ENCODE assay signal across 11 cellular contexts in the genomic region with DNA sequence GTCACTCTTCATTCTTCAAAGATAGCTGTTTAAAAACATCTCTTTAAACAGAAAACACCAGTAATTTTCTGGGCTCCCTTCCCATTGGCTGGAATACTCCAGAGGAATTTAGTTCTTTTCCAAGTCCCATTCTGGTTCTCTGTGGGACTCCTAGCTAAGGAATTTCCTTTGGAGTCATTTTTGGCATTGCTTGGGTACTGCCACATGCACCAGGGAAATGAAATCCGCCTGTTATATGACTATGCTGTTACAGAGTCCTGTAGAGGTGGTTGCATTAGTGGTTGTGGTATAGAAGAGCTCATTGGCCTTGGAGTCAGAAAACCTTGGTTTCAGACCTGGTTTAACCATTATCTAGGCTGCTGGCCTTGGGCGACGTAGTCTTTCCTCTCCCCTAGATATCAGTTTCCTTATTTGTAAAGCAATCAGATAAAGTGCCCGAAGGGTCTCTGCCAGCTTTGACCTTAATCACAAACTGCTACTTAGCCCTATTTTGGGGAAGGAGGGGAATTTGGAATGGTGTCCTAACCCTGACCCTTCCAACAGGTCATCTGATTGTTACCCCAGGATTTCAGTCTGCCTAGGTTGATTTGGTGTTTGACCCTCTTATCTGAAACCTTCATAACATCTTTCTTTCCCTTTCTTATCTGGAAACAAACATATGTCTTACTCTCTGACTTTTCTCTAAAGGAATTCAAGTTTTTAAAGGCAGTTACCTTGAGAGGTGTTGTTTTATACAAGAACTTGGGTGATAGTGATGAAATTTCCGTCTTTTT. TPM values are rescaled to one million over a fixed set of nuclear protein-coding genes. Genes with fewer than 3 reads are reported as not detected.
DNase-seq lines count a peak whose midpoint lies in the region; ATAC-seq and TF ChIP-seq lines count a peak whose summit lies in the region.
"Had no signal": no experiment of that assay in that cellular context is flagged by ENCODE, and none has a peak within 500 bp of the region (broad histone marks: within the 10 kb centered on the region; RNA-seq: fewer than 3 reads in every experiment).

No MANE protein-coding gene starts in this region.

- H3K36me3 ChIP-seq in breast epithelium = no peaks in the 10 kb centered on the region

- CTCF ChIA-PET in MCF 10A (lab: Yijun Ruan, JAX) = interaction anchor here (0.6 to 3.6 kb wide), 11 partner anchors 9 to 468 kb away, joined by 3 to 35 read pairs (median 4); a partner anchor contains a TSS

- no TSS peak for BruUV-seq in MCF 10A (replicated peaks; lab: Mats Ljungman, UMichigan)

- no peak for TF ChIP-seq CTCF in breast epithelium (IDR thresholded peaks at IDR 0.05)
- no peak for TF ChIP-seq CTCF in MCF 10A (IDR thresholded peaks at IDR 0.05; ENCODE audit: unreplicated experiment)
- no peak for TF ChIP-seq CTCF in glutamatergic neuron (IDR thresholded peaks at IDR 0.05; ENCODE audit: partially characterized antibody, unreplicated experiment)

- ATAC-seq in right cardiac atrium (peak; percentile 60 to 63), left lobe of liver (no peak)

- H3K27me3 Mint-ChIP-seq in MCF 10A (ENCODE audit: insufficient read depth, unreplicated experiment) (no peaks in the 10 kb centered on the region), immature natural killer cell (ENCODE audit: low read depth in 3 of 3) (peaks cover 0 to 9% (median 1%) of the 10 kb centered on the region in 3 donors), glutamatergic neuron (ENCODE audit: unreplicated experiment) (peaks cover 2% of the 10 kb centered on the region)

- POLR2A ChIA-PET in MCF 10A (lab: Yijun Ruan, JAX) = interaction anchor here (1.2 to 1.5 kb wide), 3 partner anchors 16 to 28 kb away, joined by 3 to 5 read pairs (median 5); no protein-coding TSS in a partner anchor

- H3K4me3 Mint-ChIP-seq in MCF 10A (ENCODE audit: unreplicated experiment) (no peak overlapping the region), immature natural killer cell (no peak overlapping the region), glutamatergic neuron (ENCODE audit: unreplicated experiment) (no peak overlapping the region)

- H3K36me3 Mint-ChIP-seq in MCF 10A (ENCODE audit: insufficient read depth, unreplicated experiment) (peaks cover 4% of the 10 kb centered on the region), immature natural killer cell (no peaks in the 10 kb centered on the region), glutamatergic neuron (ENCODE audit: unreplicated experiment) (peaks cover 14% of the 10 kb centered on the region)

- intact Hi-C loops in breast epithelium (cut with DNase I; ENCODE audit: low total_unique reads) = loop anchor here (10.0 kb wide), 1 partner anchor 1294 kb away; no protein-coding TSS in a partner anchor
- intact Hi-C loops in MCF 10A (cut with micrococcal nuclease) = no loop called here
- intact Hi-C loops in right cardiac atrium (cut with DNase I) = no loop called here

- WGBS in right cardiac atrium = 46% methylated on average over 5 of the region's 5 CpGs

- DNase-seq in breast epithelium (ENCODE audit: low spot score in 2 of 2) (peak in 1 of 2 donors; percentile 41), MCF 10A (ENCODE audit: unreplicated experiment) (no peak), M059J (ENCODE audit: low read depth) (peak; percentile 23), right cardiac atrium (no peak), immature natural killer cell (no peak), left lobe of liver (ENCODE audit: low spot score) (no peak), glutamatergic neuron (no peak)
- DNase-seq in activated CD4-positive, alpha-beta T cell treated with anti-CD3 and anti-CD28 coated beads for 1 hour = no peak
- DNase-seq: dorsolateral prefrontal cortex, NCI-H2081 had no signal

- H3K9me3 Mint-ChIP-seq in MCF 10A (ENCODE audit: unreplicated experiment) = peaks cover 8% of the 10 kb centered on the region
- no peaks in the 10 kb centered on the region for H3K9me3 Mint-ChIP-seq in immature natural killer cell
- peaks cover 11% of the 10 kb centered on the region for H3K9me3 Mint-ChIP-seq in glutamatergic neuron (ENCODE audit: unreplicated experiment)

- TF ChIP-seq POLR2A in breast epithelium (IDR thresholded peaks at IDR 0.05) = no peak

- H3K27ac ChIP-seq in breast epithelium (peak overlapping the region; percentile 40 to 68), right cardiac atrium (ENCODE audit: low read length) (no peak overlapping the region)
- H3K27ac ChIP-seq: 22Rv1 had no signal

- H3K4me1 Mint-ChIP-seq in MCF 10A (ENCODE audit: insufficient read depth, unreplicated experiment) (peaks cover 35% of the 10 kb centered on the region), immature natural killer cell (no peaks in the 10 kb centered on the region), glutamatergic neuron (ENCODE audit: low read depth, unreplicated experiment) (no peaks in the 10 kb centered on the region)

- H3K27me3 ChIP-seq in breast epithelium = no peaks in the 10 kb centered on the region
- H3K27me3 ChIP-seq in right cardiac atrium (ENCODE audit: control insufficient read depth, insufficient read depth) = no peaks in the 10 kb centered on the region
- H3K27me3 ChIP-seq: dorsolateral prefrontal cortex had no signal

- H3K27ac Mint-ChIP-seq in MCF 10A (ENCODE audit: low read depth, unreplicated experiment) = no peak overlapping the region
- no peak overlapping the region for H3K27ac Mint-ChIP-seq in immature natural killer cell
- no peak overlapping the region for H3K27ac Mint-ChIP-seq in glutamatergic neuron (ENCODE audit: unreplicated experiment)

- H3K9me3 ChIP-seq in breast epithelium = no peaks in the 10 kb centered on the region
- H3K9me3 ChIP-seq in right cardiac atrium (ENCODE audit: control insufficient read depth, low read length) = no peaks in the 10 kb centered on the region

- peaks cover 7 to 13% of the 10 kb centered on the region in 2 donors for H3K4me1 ChIP-seq in breast epithelium
- peaks cover 7% of the 10 kb centered on the region for H3K4me1 ChIP-seq in right cardiac atrium (ENCODE audit: control insufficient read depth, insufficient read depth, low read length)

- H3K4me3 ChIP-seq in breast epithelium = no peak overlapping the region
- no peak overlapping the region for H3K4me3 ChIP-seq in right cardiac atrium (ENCODE audit: low read length)
- H3K4me3 ChIP-seq: dorsolateral prefrontal cortex had no signal

RNA-seq across cellular contexts. Expression of a gene that starts 13.5 kb away (rescaled TPM):
- not detected for total RNA-seq in breast epithelium
- not detected in 2 replicates for total RNA-seq in MCF 10A (2022)
- not detected in 2 replicates for total RNA-seq in M059J (2014; rRNA removed; shearing (Covaris generic))
- not detected for total RNA-seq in right cardiac atrium
- polyA plus RNA-seq in right cardiac atrium = not detected
- polyA plus RNA-seq in immature natural killer cell = not detected
- not detected for total RNA-seq in left lobe of liver
- total RNA-seq in glutamatergic neuron (ENCODE audit: unreplicated experiment) = not detected
